Comparison of ENCODE assay signal across 1 cellular context in the genomic region with DNA sequence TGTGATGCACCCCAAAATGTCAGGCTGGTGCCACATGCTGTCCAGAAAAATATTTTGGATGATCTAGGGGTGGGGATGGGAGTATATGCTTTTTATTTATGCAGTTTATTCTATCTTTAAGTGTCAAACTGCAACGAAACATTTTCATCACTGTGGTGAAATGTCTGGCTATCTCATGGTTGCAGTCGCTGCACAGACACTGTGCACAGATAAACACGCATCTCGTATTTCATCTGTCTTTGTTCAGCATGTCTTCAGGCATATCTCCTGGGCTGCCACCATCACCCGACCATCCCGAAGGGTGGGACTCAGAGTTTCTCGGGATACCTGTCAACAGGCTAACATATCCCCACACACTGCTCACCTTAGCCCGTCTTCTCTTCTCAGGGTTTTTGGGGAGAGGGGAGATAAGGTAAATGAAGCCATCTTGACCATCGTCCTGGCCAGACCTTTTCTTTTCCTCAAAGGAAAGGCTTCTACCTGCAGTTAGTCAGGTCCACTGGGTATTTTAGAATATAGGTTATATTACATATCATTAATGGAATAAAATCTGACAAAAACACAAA.
TF ChIP-seq lines count a peak whose summit lies in the region.

No MANE protein-coding gene starts in this region.

TF ChIP-seq in K562, 482 proteins besides CTCF, POLR2A, EP300 and RAD21 (continued from another document and continues in another):
- TF ChIP-seq, protein P1, sequence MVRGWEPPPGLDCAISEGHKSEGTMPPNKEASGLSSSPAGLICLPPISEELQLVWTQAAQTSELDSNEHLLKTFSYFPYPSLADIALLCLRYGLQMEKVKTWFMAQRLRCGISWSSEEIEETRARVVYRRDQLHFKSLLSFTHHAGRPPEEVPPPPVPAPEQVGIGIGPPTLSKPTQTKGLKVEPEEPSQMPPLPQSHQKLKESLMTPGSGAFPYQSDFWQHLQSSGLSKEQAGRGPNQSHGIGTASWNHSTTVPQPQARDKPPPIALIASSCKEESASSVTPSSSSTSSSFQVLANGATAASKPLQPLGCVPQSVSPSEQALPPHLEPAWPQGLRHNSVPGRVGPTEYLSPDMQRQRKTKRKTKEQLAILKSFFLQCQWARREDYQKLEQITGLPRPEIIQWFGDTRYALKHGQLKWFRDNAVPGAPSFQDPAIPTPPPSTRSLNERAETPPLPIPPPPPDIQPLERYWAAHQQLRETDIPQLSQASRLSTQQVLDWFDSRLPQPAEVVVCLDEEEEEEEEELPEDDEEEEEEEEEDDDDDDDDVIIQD (CRISPR knock-in tag; IDR thresholded peaks at IDR 0.05): no peak
- TF ChIP-seq, protein P2, sequence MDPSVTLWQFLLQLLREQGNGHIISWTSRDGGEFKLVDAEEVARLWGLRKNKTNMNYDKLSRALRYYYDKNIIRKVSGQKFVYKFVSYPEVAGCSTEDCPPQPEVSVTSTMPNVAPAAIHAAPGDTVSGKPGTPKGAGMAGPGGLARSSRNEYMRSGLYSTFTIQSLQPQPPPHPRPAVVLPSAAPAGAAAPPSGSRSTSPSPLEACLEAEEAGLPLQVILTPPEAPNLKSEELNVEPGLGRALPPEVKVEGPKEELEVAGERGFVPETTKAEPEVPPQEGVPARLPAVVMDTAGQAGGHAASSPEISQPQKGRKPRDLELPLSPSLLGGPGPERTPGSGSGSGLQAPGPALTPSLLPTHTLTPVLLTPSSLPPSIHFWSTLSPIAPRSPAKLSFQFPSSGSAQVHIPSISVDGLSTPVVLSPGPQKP (CRISPR knock-in tag; IDR thresholded peaks at IDR 0.05): no peak
- TF ChIP-seq SMARCA5 (IDR thresholded peaks at IDR 0.05): no peak
- TF ChIP-seq RFX1 (IDR thresholded peaks at IDR 0.05): no peak
- peak; percentile 98 for TF ChIP-seq GATA2 (CRISPR knock-in tag; IDR thresholded peaks at IDR 0.05)
- no peak for TF ChIP-seq U2AF1 (optimal IDR thresholded peaks at IDR 0.05; ENCODE audit: low read depth, low read length)
- TF ChIP-seq, protein P3, sequence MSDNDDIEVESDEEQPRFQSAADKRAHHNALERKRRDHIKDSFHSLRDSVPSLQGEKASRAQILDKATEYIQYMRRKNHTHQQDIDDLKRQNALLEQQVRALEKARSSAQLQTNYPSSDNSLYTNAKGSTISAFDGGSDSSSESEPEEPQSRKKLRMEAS (CRISPR knock-in tag; IDR thresholded peaks at IDR 0.05): no peak
- TF ChIP-seq MEIS2 (IDR thresholded peaks at IDR 0.05; ENCODE audit: partially characterized antibody): peak; percentile 95
- TF ChIP-seq TAF9B (IDR thresholded peaks at IDR 0.05; ENCODE audit: partially characterized antibody): no peak
- TF ChIP-seq, protein P4, sequence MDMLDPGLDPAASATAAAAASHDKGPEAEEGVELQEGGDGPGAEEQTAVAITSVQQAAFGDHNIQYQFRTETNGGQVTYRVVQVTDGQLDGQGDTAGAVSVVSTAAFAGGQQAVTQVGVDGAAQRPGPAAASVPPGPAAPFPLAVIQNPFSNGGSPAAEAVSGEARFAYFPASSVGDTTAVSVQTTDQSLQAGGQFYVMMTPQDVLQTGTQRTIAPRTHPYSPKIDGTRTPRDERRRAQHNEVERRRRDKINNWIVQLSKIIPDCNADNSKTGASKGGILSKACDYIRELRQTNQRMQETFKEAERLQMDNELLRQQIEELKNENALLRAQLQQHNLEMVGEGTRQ (CRISPR knock-in tag; IDR thresholded peaks at IDR 0.05): no peak
- TF ChIP-seq LEF1 (IDR thresholded peaks at IDR 0.05): peak; percentile 93
- TF ChIP-seq CBX3 (IDR thresholded peaks at IDR 0.05; ENCODE audit: borderline replicate concordance in 1 of 2, low read length in 2 of 2): peak in 1 of 2 experiments; percentile 73; a peak in 1 of 3 replicates
- TF ChIP-seq TEAD2 (tag; IDR thresholded peaks at IDR 0.05): peak; percentile 12; the same call in 1 of the 2 replicates
- no peak for TF ChIP-seq POLR2B (IDR thresholded peaks at IDR 0.05; ENCODE audit: low read depth, partially characterized antibody)
- TF ChIP-seq ZNF384 (IDR thresholded peaks at IDR 0.05; ENCODE audit: low read depth, low read length): no peak
- TF ChIP-seq HMGN3 (IDR thresholded peaks at IDR 0.05; ENCODE audit: borderline replicate concordance, extremely low read depth, insufficient read length, low read depth, low read length): peak; percentile 72
- TF ChIP-seq MED1 (CRISPR knock-in tag; IDR thresholded peaks at IDR 0.05; ENCODE audit: borderline replicate concordance): no peak
- TF ChIP-seq, protein P5, sequence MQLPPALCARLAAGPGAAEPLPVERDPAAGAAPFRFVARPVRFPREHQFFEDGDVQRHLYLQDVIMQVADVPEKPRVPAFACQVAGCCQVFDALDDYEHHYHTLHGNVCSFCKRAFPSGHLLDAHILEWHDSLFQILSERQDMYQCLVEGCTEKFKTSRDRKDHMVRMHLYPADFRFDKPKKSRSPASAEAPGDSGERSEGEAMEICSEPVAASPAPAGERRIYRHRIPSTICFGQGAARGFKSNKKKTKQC (CRISPR knock-in tag; IDR thresholded peaks at IDR 0.05): no peak
- TF ChIP-seq EZH2 (IDR thresholded peaks at IDR 0.05; ENCODE audit: borderline replicate concordance, low read depth, low read length): peak; percentile 59; the same call in 1 of the 2 replicates
- TF ChIP-seq, protein P6, sequence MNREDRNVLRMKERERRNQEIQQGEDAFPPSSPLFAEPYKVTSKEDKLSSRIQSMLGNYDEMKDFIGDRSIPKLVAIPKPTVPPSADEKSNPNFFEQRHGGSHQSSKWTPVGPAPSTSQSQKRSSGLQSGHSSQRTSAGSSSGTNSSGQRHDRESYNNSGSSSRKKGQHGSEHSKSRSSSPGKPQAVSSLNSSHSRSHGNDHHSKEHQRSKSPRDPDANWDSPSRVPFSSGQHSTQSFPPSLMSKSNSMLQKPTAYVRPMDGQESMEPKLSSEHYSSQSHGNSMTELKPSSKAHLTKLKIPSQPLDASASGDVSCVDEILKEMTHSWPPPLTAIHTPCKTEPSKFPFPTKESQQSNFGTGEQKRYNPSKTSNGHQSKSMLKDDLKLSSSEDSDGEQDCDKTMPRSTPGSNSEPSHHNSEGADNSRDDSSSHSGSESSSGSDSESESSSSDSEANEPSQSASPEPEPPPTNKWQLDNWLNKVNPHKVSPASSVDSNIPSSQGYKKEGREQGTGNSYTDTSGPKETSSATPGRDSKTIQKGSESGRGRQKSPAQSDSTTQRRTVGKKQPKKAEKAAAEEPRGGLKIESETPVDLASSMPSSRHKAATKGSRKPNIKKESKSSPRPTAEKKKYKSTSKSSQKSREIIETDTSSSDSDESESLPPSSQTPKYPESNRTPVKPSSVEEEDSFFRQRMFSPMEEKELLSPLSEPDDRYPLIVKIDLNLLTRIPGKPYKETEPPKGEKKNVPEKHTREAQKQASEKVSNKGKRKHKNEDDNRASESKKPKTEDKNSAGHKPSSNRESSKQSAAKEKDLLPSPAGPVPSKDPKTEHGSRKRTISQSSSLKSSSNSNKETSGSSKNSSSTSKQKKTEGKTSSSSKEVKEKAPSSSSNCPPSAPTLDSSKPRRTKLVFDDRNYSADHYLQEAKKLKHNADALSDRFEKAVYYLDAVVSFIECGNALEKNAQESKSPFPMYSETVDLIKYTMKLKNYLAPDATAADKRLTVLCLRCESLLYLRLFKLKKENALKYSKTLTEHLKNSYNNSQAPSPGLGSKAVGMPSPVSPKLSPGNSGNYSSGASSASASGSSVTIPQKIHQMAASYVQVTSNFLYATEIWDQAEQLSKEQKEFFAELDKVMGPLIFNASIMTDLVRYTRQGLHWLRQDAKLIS (CRISPR knock-in tag; IDR thresholded peaks at IDR 0.05): 0 out of 2 replicates have a peak, but pooled peaks have one; percentile 37
- TF ChIP-seq, protein P7, sequence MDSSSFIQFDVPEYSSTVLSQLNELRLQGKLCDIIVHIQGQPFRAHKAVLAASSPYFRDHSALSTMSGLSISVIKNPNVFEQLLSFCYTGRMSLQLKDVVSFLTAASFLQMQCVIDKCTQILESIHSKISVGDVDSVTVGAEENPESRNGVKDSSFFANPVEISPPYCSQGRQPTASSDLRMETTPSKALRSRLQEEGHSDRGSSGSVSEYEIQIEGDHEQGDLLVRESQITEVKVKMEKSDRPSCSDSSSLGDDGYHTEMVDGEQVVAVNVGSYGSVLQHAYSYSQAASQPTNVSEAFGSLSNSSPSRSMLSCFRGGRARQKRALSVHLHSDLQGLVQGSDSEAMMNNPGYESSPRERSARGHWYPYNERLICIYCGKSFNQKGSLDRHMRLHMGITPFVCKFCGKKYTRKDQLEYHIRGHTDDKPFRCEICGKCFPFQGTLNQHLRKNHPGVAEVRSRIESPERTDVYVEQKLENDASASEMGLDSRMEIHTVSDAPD (CRISPR knock-in tag; IDR thresholded peaks at IDR 0.05): no peak
- TF ChIP-seq ZNF146 (CRISPR knock-in tag; IDR thresholded peaks at IDR 0.05; ENCODE audit: unreplicated experiment): no peak
- no peak for TF ChIP-seq TBP (optimal IDR thresholded peaks at IDR 0.05; ENCODE audit: low read depth, low read length)
- peak; percentile 98 for TF ChIP-seq SMARCE1 (IDR thresholded peaks at IDR 0.05)
- 0 out of 2 replicates have a peak, but pooled peaks have one; percentile 31 for TF ChIP-seq MEF2D (tag; conservative IDR thresholded peaks at IDR 0.05; ENCODE audit: low read depth)
- no peak for TF ChIP-seq ARID2 (IDR thresholded peaks at IDR 0.05)
- no peak for TF ChIP-seq CREBBP (IDR thresholded peaks at IDR 0.05; ENCODE audit: low read depth, low read length)
- no peak for TF ChIP-seq STAT5B (CRISPR knock-in tag; IDR thresholded peaks at IDR 0.05)
- TF ChIP-seq CBFB (CRISPR knock-in tag; IDR thresholded peaks at IDR 0.05): no peak
- no peak for TF ChIP-seq PRPF4 (IDR thresholded peaks at IDR 0.05; ENCODE audit: insufficient read depth, low read depth, low read length, poor library complexity, severe bottlenecking)
- TF ChIP-seq MAFF (IDR thresholded peaks at IDR 0.05; ENCODE audit: low read length): no peak
- peak; percentile 69 for TF ChIP-seq ATF7 (IDR thresholded peaks at IDR 0.05)
- no peak for TF ChIP-seq GTF2F1 (IDR thresholded peaks at IDR 0.05; ENCODE audit: low read depth, low read length)
- TF ChIP-seq, protein P8, sequence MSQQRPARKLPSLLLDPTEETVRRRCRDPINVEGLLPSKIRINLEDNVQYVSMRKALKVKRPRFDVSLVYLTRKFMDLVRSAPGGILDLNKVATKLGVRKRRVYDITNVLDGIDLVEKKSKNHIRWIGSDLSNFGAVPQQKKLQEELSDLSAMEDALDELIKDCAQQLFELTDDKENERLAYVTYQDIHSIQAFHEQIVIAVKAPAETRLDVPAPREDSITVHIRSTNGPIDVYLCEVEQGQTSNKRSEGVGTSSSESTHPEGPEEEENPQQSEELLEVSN (IDR thresholded peaks at IDR 0.05; ENCODE audit: borderline replicate concordance in 1 of 2, extremely low read depth in 1 of 2, insufficient read depth in 1 of 2, insufficient read length in 1 of 2, low read depth in 1 of 2, low read length in 1 of 2, poor library complexity in 1 of 2, severe bottlenecking in 1 of 2): no peak
- TF ChIP-seq SP1 (CRISPR knock-in tag; IDR thresholded peaks at IDR 0.05): no peak
- no peak for TF ChIP-seq SIRT6 (IDR thresholded peaks at IDR 0.05; ENCODE audit: low read depth, low read length)
- no peak for TF ChIP-seq CHD1 (IDR thresholded peaks at IDR 0.05; ENCODE audit: low read length)
- TF ChIP-seq ZNF239 (CRISPR knock-in tag; IDR thresholded peaks at IDR 0.05): no peak
- TF ChIP-seq BDP1 (IDR thresholded peaks at IDR 0.05; ENCODE audit: insufficient read depth, insufficient read length): no peak
- no peak for TF ChIP-seq THRAP3 (IDR thresholded peaks at IDR 0.05; ENCODE audit: borderline replicate concordance)
- TF ChIP-seq ZBTB1 (CRISPR knock-in tag; IDR thresholded peaks at IDR 0.05; ENCODE audit: borderline replicate concordance, low read depth): no peak
- TF ChIP-seq ZNF124 (CRISPR knock-in tag; IDR thresholded peaks at IDR 0.05): no peak
- no peak for TF ChIP-seq ETS2 (tag; IDR thresholded peaks at IDR 0.05; ENCODE audit: borderline replicate concordance, poor library complexity, severe bottlenecking)
- TF ChIP-seq KDM2B (CRISPR knock-in tag; IDR thresholded peaks at IDR 0.05): no peak
- TF ChIP-seq, protein P9, sequence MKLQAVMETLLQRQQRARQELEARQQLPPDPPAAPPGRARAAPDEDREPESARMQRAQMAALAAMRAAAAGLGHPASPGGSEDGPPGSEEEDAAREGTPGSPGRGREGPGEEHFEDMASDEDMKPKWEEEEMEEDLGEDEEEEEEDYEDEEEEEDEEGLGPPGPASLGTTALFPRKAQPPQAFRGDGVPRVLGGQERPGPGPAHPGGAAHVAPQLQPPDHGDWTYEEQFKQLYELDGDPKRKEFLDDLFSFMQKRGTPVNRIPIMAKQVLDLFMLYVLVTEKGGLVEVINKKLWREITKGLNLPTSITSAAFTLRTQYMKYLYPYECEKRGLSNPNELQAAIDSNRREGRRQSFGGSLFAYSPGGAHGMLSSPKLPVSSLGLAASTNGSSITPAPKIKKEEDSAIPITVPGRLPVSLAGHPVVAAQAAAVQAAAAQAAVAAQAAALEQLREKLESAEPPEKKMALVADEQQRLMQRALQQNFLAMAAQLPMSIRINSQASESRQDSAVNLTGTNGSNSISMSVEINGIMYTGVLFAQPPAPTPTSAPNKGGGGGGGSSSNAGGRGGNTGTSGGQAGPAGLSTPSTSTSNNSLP (IDR thresholded peaks at IDR 0.05; ENCODE audit: borderline replicate concordance, low read depth, low read length): peak; percentile 47
- TF ChIP-seq GTF2E2 (tag; IDR thresholded peaks at IDR 0.05): no peak
- peak; percentile 10 to 83; a peak in 2 of 4 replicates for TF ChIP-seq HDAC1 (IDR thresholded peaks at IDR 0.05)
- TF ChIP-seq ARHGAP35 (IDR thresholded peaks at IDR 0.05; ENCODE audit: partially characterized antibody): no peak
- peak; percentile 100 for TF ChIP-seq TEAD4 (IDR thresholded peaks at IDR 0.05; ENCODE audit: low read length)
- TF ChIP-seq TEAD4 (CRISPR knock-in tag; IDR thresholded peaks at IDR 0.05; ENCODE audit: borderline replicate concordance): no peak
- TF ChIP-seq, protein P10, sequence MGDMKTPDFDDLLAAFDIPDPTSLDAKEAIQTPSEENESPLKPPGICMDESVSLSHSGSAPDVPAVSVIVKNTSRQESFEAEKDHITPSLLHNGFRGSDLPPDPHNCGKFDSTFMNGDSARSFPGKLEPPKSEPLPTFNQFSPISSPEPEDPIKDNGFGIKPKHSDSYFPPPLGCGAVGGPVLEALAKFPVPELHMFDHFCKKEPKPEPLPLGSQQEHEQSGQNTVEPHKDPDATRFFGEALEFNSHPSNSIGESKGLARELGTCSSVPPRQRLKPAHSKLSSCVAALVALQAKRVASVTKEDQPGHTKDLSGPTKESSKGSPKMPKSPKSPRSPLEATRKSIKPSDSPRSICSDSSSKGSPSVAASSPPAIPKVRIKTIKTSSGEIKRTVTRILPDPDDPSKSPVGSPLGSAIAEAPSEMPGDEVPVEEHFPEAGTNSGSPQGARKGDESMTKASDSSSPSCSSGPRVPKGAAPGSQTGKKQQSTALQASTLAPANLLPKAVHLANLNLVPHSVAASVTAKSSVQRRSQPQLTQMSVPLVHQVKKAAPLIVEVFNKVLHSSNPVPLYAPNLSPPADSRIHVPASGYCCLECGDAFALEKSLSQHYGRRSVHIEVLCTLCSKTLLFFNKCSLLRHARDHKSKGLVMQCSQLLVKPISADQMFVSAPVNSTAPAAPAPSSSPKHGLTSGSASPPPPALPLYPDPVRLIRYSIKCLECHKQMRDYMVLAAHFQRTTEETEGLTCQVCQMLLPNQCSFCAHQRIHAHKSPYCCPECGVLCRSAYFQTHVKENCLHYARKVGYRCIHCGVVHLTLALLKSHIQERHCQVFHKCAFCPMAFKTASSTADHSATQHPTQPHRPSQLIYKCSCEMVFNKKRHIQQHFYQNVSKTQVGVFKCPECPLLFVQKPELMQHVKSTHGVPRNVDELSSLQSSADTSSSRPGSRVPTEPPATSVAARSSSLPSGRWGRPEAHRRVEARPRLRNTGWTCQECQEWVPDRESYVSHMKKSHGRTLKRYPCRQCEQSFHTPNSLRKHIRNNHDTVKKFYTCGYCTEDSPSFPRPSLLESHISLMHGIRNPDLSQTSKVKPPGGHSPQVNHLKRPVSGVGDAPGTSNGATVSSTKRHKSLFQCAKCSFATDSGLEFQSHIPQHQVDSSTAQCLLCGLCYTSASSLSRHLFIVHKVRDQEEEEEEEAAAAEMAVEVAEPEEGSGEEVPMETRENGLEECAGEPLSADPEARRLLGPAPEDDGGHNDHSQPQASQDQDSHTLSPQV (IDR thresholded peaks at IDR 0.05): no peak
